ENCODE assay signal across 8 cellular contexts in genomic region chr3:13480340-13481318, GRCh38. TPM values are rescaled to one million over a fixed set of nuclear protein-coding genes. Genes with fewer than 3 reads are reported as not detected.
DNase-seq lines count a peak whose midpoint lies in the region; ATAC-seq and TF ChIP-seq lines count a peak whose summit lies in the region.

No MANE protein-coding gene starts in this region.

- no peaks in the 10 kb centered on the region for H3F3A ChIP-seq in neural cell (ENCODE audit: insufficient read depth, low read length, poor library complexity, severe bottlenecking)

- peak overlapping the region; percentile 39 for H3K4me2 ChIP-seq in neural cell (ENCODE audit: low read length)

- H3K36me3 Mint-ChIP-seq in activated CD8-positive, alpha-beta T cell treated with anti-CD3 and anti-CD28 coated beads, Interleukin-2, amount 10 ng/mL, durations not matched to agents 7 days and 5 days (ENCODE audit: low read depth): no peaks in the 10 kb centered on the region

- TF ChIP-seq CTCF in neural cell (IDR thresholded peaks at IDR 0.05; ENCODE audit: poor library complexity, severe bottlenecking): no peak

- no peaks in the 10 kb centered on the region for H4K20me1 ChIP-seq in neural cell (ENCODE audit: insufficient read depth)

- peak overlapping the region; percentile 70 for H3K4me3 ChIP-seq in neural cell (ENCODE audit: low read length)

- H3K27ac Mint-ChIP-seq in activated CD8-positive, alpha-beta T cell treated with anti-CD3 and anti-CD28 coated beads, Interleukin-2, amount 10 ng/mL, durations not matched to agents 7 days and 5 days: no peak overlapping the region

- peak overlapping the region; percentile 38 for H2AFZ ChIP-seq in neural cell (ENCODE audit: low read depth, low read length)

- CTCF ChIA-PET in activated CD8-positive, alpha-beta T cell treated with anti-CD3 and anti-CD28 coated beads, Interleukin-2, amount 10 ng/mL, durations not matched to agents 7 days and 5 days (lab: Charles Lee): interaction anchor here (0.9 to 3.0 kb wide), 15 partner anchors 14 to 401 kb away, joined by 3 to 14 read pairs (median 6); no protein-coding TSS in a partner anchor

- no peaks in the 10 kb centered on the region for H3K9me3 Mint-ChIP-seq in activated CD8-positive, alpha-beta T cell treated with anti-CD3 and anti-CD28 coated beads, Interleukin-2, amount 10 ng/mL, durations not matched to agents 7 days and 5 days (ENCODE audit: insufficient read depth)

- H3K79me2 ChIP-seq in neural cell (replicated peaks; ENCODE audit: insufficient read depth, low read length): no peaks in the 10 kb centered on the region

- H3K9me2 ChIP-seq in neural cell (ENCODE audit: insufficient read depth, low read length): no peaks in the 10 kb centered on the region

- H3K27me3 ChIP-seq in neural cell (ENCODE audit: insufficient read depth, low read depth, low read length): no peaks in the 10 kb centered on the region

- ATAC-seq in GM19023 (IDR thresholded peaks at IDR 0.05; ENCODE audit: unreplicated experiment) (peak; percentile 22), HG03103 (IDR thresholded peaks at IDR 0.05; ENCODE audit: low read depth, unreplicated experiment) (peak; percentile 26), HG02588 (IDR thresholded peaks at IDR 0.05; ENCODE audit: unreplicated experiment) (no peak)
- ATAC-seq in activated CD8-positive, alpha-beta T cell treated with anti-CD3 and anti-CD28 coated beads, Interleukin-2, amount 10 ng/mL, durations not matched to agents 7 days and 5 days: no peak

- peak; percentile 47 for DNase-seq in activated CD8-positive, alpha-beta T cell treated with anti-CD3 and anti-CD28 coated beads, Interleukin-2, amount 10 ng/mL, durations not matched to agents 7 days and 5 days
- DNase-seq in fibroblast of peridontal ligament (ENCODE audit: extremely low read depth) (peak; percentile 15), NCI-H748 (lab: John Stamatoyannopoulos, UW; ENCODE audit: unreplicated experiment) (no peak), NCI-H748 treated with DMSO at 0.1 percent for 48 hours (lab: John Stamatoyannopoulos, UW) (no peak)

- peak overlapping the region; percentile 77 for H3K4me3 Mint-ChIP-seq in activated CD8-positive, alpha-beta T cell treated with anti-CD3 and anti-CD28 coated beads, Interleukin-2, amount 10 ng/mL, durations not matched to agents 7 days and 5 days

- no peaks in the 10 kb centered on the region for H3K36me3 ChIP-seq in neural cell (ENCODE audit: insufficient read depth, low read length)

- H3K27me3 Mint-ChIP-seq in activated CD8-positive, alpha-beta T cell treated with anti-CD3 and anti-CD28 coated beads, Interleukin-2, amount 10 ng/mL, durations not matched to agents 7 days and 5 days (ENCODE audit: low read depth): peaks cover 3% of the 10 kb centered on the region

- POLR2A ChIA-PET in activated CD8-positive, alpha-beta T cell treated with anti-CD3 and anti-CD28 coated beads, Interleukin-2, amount 10 ng/mL, durations not matched to agents 7 days and 5 days (lab: Charles Lee): interaction anchor here (0.9 to 1.9 kb wide), 5 partner anchors 29 to 171 kb away, joined by 3 to 5 read pairs (median 3); partner anchors contain the start of gene NUP210

- H3K9me3 ChIP-seq in neural cell (ENCODE audit: low read length): no peaks in the 10 kb centered on the region

- H3K9ac ChIP-seq in neural cell (ENCODE audit: low read length): peak overlapping the region; percentile 62

- H3K27ac ChIP-seq in neural cell (ENCODE audit: low read length): no peak overlapping the region

- no peak for TF ChIP-seq EP300 in neural cell (conservative IDR thresholded peaks at IDR 0.05; ENCODE audit: poor library complexity, severe bottlenecking)

- no peak for TF ChIP-seq RAD21 in neural cell (conservative IDR thresholded peaks at IDR 0.05)

- H3K4me1 Mint-ChIP-seq in activated CD8-positive, alpha-beta T cell treated with anti-CD3 and anti-CD28 coated beads, Interleukin-2, amount 10 ng/mL, durations not matched to agents 7 days and 5 days (ENCODE audit: low read depth): peaks cover 29% of the 10 kb centered on the region

TF ChIP-seq in neural cell, 6 proteins besides CTCF, POLR2A, EP300 and RAD21:
- TF ChIP-seq SMC3 (conservative IDR thresholded peaks at IDR 0.05; ENCODE audit: poor library complexity) (no peak), POLR2AphosphoS5 (IDR thresholded peaks at IDR 0.05) (no peak), MXI1 (conservative IDR thresholded peaks at IDR 0.05; ENCODE audit: poor library complexity, severe bottlenecking) (peak; percentile 27)
TF ChIP-seq in neural cell: peak in this region for 1.

RNA-seq across cellular contexts. Expression of gene HDAC11, which starts 0.5 kb away (rescaled TPM):
- under 1 TPM; 0.87 to 0.99 TPM for total RNA-seq in activated CD8-positive, alpha-beta T cell treated with anti-CD3 and anti-CD28 coated beads, Interleukin-2, amount 10 ng/mL, durations not matched to agents 7 days and 5 days
- 14.8 and 18.3 TPM in 2 replicates for polyA plus RNA-seq in neural cell
- 10.7 and 11.3 TPM in 2 replicates for polyA minus RNA-seq in neural cell

Comparison
In these comparisons a context has a peak if more than half of its experiments do, and no peak if none do; other contexts are left out.
1. ATAC-seq: peak in GM19023 (single experiment) and HG03103 (single experiment); none in activated CD8-positive, alpha-beta T cell treated with anti-CD3 and anti-CD28 coated beads, Interleukin-2, amount 10 ng/mL, durations not matched to agents 7 days and 5 days (single experiment) and HG02588 (single experiment).
2. DNase-seq: peak in activated CD8-positive, alpha-beta T cell treated with anti-CD3 and anti-CD28 coated beads, Interleukin-2, amount 10 ng/mL, durations not matched to agents 7 days and 5 days (single experiment) and fibroblast of peridontal ligament (single experiment); none in NCI-H748 (single experiment) and NCI-H748 treated with DMSO at 0.1 percent for 48 hours (single experiment).